Comparison of ENCODE assay signal across 8 cellular contexts in genomic region chr9:130848514-130848913, GRCh38. TPM values are rescaled to one million over a fixed set of nuclear protein-coding genes. Genes with fewer than 3 reads are reported as not detected.
"Had no signal": no experiment of that assay in that cellular context is flagged by ENCODE, and none has a peak within 500 bp of the region (broad histone marks: within the 10 kb centered on the region; RNA-seq: fewer than 3 reads in every experiment).

No MANE protein-coding gene starts in this region.

RNA-seq across cellular contexts. Expression of gene QRFP, which starts 48.1 kb away (rescaled TPM):
- total RNA-seq: activated CD8-positive, alpha-beta T cell treated with anti-CD3 and anti-CD28 coated beads, Interleukin-2, amount 10 ng/mL, durations not matched to agents 7 days and 5 days; activated naive CD8-positive, alpha-beta T cell treated with anti-CD3 and anti-CD28 coated beads, Interleukin-2, amount 10 ng/mL, durations not matched to agents 7 days and 5 days; esophagus mucosa; kidney epithelial cell; lower leg skin; natural killer cell treated with Interleukin-12 subunit alpha and Interleukin-12 subunit beta and Interleukin-15 and Interleukin-18, amount 100 ng/mL, for 72 hours; T-helper 17 cell; WTC11 had no signal
